29 cellular contexts compared by ENCODE assay signal in the genomic region with DNA sequence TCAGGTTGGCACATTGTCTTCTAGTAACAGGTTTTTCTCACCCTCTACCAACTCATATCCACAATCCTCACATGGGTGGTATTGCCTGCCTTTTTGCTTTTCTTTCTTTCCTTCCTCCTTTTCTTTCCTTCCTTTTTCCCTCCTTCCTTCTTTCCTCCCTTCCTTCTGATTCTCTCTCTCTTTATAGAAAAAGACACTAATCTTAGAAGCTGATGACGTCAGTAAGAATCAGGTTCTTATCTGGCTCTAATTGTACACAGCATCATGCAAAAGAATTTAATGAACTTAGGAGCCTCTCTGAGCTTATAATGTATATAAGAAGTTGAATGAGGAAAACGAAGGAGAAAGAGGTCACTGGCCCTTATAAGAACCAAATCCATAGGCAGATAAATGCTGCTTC.
"Had no signal": no experiment of that assay in that cellular context is flagged by ENCODE, and none has a peak within 500 bp of the region (broad histone marks: within the 10 kb centered on the region; RNA-seq: fewer than 3 reads in every experiment).

No MANE protein-coding gene starts in this region.

- H3K4me1 ChIP-seq: colonic mucosa, esophagus muscularis mucosa, esophagus squamous epithelium, foreskin keratinocyte, gastrocnemius medialis, gastroesophageal sphincter, heart left ventricle, heart right ventricle had no signal

- H3K27ac ChIP-seq: colonic mucosa, coronary artery, epithelial cell of prostate, esophagus muscularis mucosa, esophagus squamous epithelium, foreskin keratinocyte, gastrocnemius medialis, gastroesophageal sphincter, heart left ventricle, heart right ventricle had no signal

- H3K9me3 ChIP-seq: colonic mucosa, esophagus muscularis mucosa, esophagus squamous epithelium, gastrocnemius medialis, gastroesophageal sphincter, heart left ventricle, heart right ventricle had no signal

- H3K27me3 ChIP-seq: colonic mucosa, dorsolateral prefrontal cortex, esophagus squamous epithelium, foreskin keratinocyte, gastrocnemius medialis, gastroesophageal sphincter, heart right ventricle had no signal

- H3K36me3 ChIP-seq: colonic mucosa, esophagus muscularis mucosa, esophagus squamous epithelium, gastrocnemius medialis, gastroesophageal sphincter, heart left ventricle, heart right ventricle had no signal

- H3K27me3 Mint-ChIP-seq: dendritic cell treated with granulocyte-macrophage colony-stimulating factor and Interleukin-4, amounts not matched to agents 40 ng/mL and 50 ng/mL, for 4 days; effector memory CD8-positive, alpha-beta T cell had no signal

- H3K9me3 Mint-ChIP-seq: endodermal cell had no signal

- H3K27ac Mint-ChIP-seq: dendritic cell treated with granulocyte-macrophage colony-stimulating factor and Interleukin-4, amounts not matched to agents 40 ng/mL and 50 ng/mL, for 4 days; effector memory CD8-positive, alpha-beta T cell; endodermal cell had no signal

- H3K4me3 ChIP-seq: colonic mucosa, coronary artery, dorsolateral prefrontal cortex, esophagus muscularis mucosa, esophagus squamous epithelium, gastrocnemius medialis, gastroesophageal sphincter, heart left ventricle, heart right ventricle had no signal

- ATAC-seq: effector memory CD8-positive, alpha-beta T cell; esophagus mucosa; foreskin keratinocyte; gastrocnemius medialis; gastroesophageal sphincter; heart left ventricle; heart right ventricle had no signal

- DNase-seq: colonic mucosa; cortex of kidney; dermis blood vessel endothelial cell; dorsolateral prefrontal cortex; effector CD4-positive, alpha-beta T cell; effector CD8-positive, alpha-beta T cell; effector memory CD4-positive, alpha-beta T cell; effector memory CD8-positive, alpha-beta T cell; endodermal cell; erythroblast; esophagus squamous epithelium; foreskin fibroblast; foreskin keratinocyte; foreskin melanocyte; gastrocnemius medialis; glutamatergic neuron; head of caudate nucleus; heart left ventricle; heart right ventricle had no signal

- FAIRE-seq: colon, endometrium, endothelial cell of umbilical vein, frontal cortex had no signal

- H3K4me3 Mint-ChIP-seq: dendritic cell treated with granulocyte-macrophage colony-stimulating factor and Interleukin-4, amounts not matched to agents 40 ng/mL and 50 ng/mL, for 4 days; effector memory CD8-positive, alpha-beta T cell; endodermal cell had no signal
